9 cellular contexts compared by ENCODE assay signal in the genomic region with DNA sequence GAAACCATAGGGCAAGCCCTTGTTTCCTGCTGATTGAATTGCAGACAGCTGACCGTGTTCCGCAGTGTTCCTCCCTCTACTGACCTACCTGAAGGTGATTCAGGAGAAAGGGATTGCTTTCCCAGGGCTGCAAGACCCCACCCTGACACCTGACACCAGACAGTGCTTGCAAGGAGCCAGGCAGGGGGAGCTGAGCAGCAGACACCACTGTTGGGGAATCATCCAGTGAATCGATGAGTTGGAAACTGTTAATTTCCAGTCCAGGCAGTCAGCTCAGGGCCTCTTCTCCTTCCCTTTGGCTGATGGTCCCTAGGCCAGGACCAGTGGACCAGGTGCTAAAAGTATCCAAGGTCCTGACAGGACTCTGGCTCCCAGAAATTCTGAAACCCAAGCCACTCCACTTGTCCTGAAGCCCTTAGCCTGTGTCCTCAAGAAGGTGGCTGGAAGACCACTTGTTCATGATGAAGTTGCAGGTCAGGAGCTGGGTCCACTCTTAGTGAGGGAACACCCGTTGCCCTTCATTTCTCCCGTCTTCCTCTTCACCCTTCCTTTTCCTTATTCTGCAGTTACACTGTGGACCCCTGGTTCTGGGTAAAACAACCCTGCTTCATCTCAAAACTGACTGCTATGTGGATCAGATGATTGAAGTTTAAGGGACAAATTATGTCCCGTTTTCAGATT. TPM values are rescaled to one million over a fixed set of nuclear protein-coding genes. Genes with fewer than 3 reads are reported as not detected.
DNase-seq lines count a peak whose midpoint lies in the region.
"Had no signal": no experiment of that assay in that cellular context is flagged by ENCODE, and none has a peak within 500 bp of the region (broad histone marks: within the 10 kb centered on the region; RNA-seq: fewer than 3 reads in every experiment).

No MANE protein-coding gene starts in this region.

- no peaks in the 10 kb centered on the region for H3K27me3 Mint-ChIP-seq in activated CD4-positive, alpha-beta memory T cell treated with anti-CD3 and anti-CD28 coated beads, Interleukin-2, amount 10 ng/mL, durations not matched to agents 7 days and 5 days

- H3K27ac ChIP-seq in iPS-18a (ENCODE audit: low read length) (peak overlapping the region; percentile 25), subcutaneous abdominal adipose tissue (ENCODE audit: low read depth, low read length) (peak overlapping the region; percentile 96)

- H3K9me3 ChIP-seq in iPS-18a (ENCODE audit: control insufficient read depth, low read depth, low read length) (no peaks in the 10 kb centered on the region), subcutaneous abdominal adipose tissue (ENCODE audit: control insufficient read depth in 5 of 5, low read length in 5 of 5) (no peaks in the 10 kb centered on the region)

- peak overlapping the region; percentile 38 for H3K27ac Mint-ChIP-seq in activated CD4-positive, alpha-beta memory T cell treated with anti-CD3 and anti-CD28 coated beads, Interleukin-2, amount 10 ng/mL, durations not matched to agents 7 days and 5 days

- CTCF ChIA-PET in activated CD4-positive, alpha-beta memory T cell treated with anti-CD3 and anti-CD28 coated beads, Interleukin-2, amount 10 ng/mL, durations not matched to agents 7 days and 5 days (lab: Charles Lee), result interaction anchor here (1.1 to 4.9 kb wide), 3 partner anchors 9 to 72 kb away, joined by 4 to 23 read pairs (median 12); a partner anchor contains a TSS

- no peak overlapping the region for H3K4me3 ChIP-seq in iPS-18a (ENCODE audit: low read length)
- H3K4me3 ChIP-seq in subcutaneous abdominal adipose tissue (ENCODE audit: low read depth in 1 of 5, low read length in 5 of 5), result peak overlapping the region in 1 of 5 donors; percentile 13

- no peak overlapping the region for H3K4me3 Mint-ChIP-seq in activated CD4-positive, alpha-beta memory T cell treated with anti-CD3 and anti-CD28 coated beads, Interleukin-2, amount 10 ng/mL, durations not matched to agents 7 days and 5 days

- H3K27me3 ChIP-seq in iPS-18a (ENCODE audit: control insufficient read depth, insufficient read depth, low read length), result no peaks in the 10 kb centered on the region
- H3K27me3 ChIP-seq in subcutaneous abdominal adipose tissue (ENCODE audit: control insufficient read depth in 5 of 5, insufficient read depth in 4 of 5, low read length in 5 of 5), result no peaks in the 10 kb centered on the region

- H3K4me1 Mint-ChIP-seq in activated CD4-positive, alpha-beta memory T cell treated with anti-CD3 and anti-CD28 coated beads, Interleukin-2, amount 10 ng/mL, durations not matched to agents 7 days and 5 days, result peaks cover 34% of the 10 kb centered on the region

- H3K36me3 Mint-ChIP-seq in activated CD4-positive, alpha-beta memory T cell treated with anti-CD3 and anti-CD28 coated beads, Interleukin-2, amount 10 ng/mL, durations not matched to agents 7 days and 5 days (ENCODE audit: low read depth), result peaks cover 41% of the 10 kb centered on the region

- H3K36me3 ChIP-seq in iPS-18a (ENCODE audit: control insufficient read depth, low read depth, low read length) (peaks cover 24% of the 10 kb centered on the region), subcutaneous abdominal adipose tissue (ENCODE audit: control insufficient read depth in 5 of 5, insufficient read depth in 5 of 5, low read length in 5 of 5) (peaks cover 13 to 49% (median 41%) of the 10 kb centered on the region in 5 donors)

- no peaks in the 10 kb centered on the region for H3K9me3 Mint-ChIP-seq in activated CD4-positive, alpha-beta memory T cell treated with anti-CD3 and anti-CD28 coated beads, Interleukin-2, amount 10 ng/mL, durations not matched to agents 7 days and 5 days

- H3K4me1 ChIP-seq in iPS-18a (ENCODE audit: control insufficient read depth, low read depth, low read length), result no peaks in the 10 kb centered on the region
- peaks cover 4 to 29% (median 23%) of the 10 kb centered on the region in 5 donors for H3K4me1 ChIP-seq in subcutaneous abdominal adipose tissue (ENCODE audit: control insufficient read depth in 5 of 5, insufficient read depth in 5 of 5, low read length in 5 of 5)

- no peak overlapping the region for H3K9ac ChIP-seq in iPS-18a (ENCODE audit: low read length)
- H3K9ac ChIP-seq in subcutaneous abdominal adipose tissue (ENCODE audit: low read length in 5 of 5), result no peak overlapping the region

- DNase-seq in activated effector memory CD4-positive, alpha-beta T cell treated with anti-CD3 and anti-CD28 coated beads, Interleukin-2, amount 50 U/mL, for 16 hours, result peak; percentile 70
- no peak for DNase-seq in activated effector memory CD4-positive, alpha-beta T cell treated with Interleukin-2 at 50 U/mL for 16 hours
- no peak for DNase-seq in activated CD4-positive, alpha-beta memory T cell treated with anti-CD3 and anti-CD28 coated beads, Interleukin-2, amount 10 ng/mL, durations not matched to agents 7 days and 5 days
- DNase-seq in GM19240 (ENCODE audit: insufficient read length, low spot score), result no peak
- no peak for DNase-seq in NCI-H146 treated with DMSO at 0.1 percent for 48 hours (lab: John Stamatoyannopoulos, UW; ENCODE audit: unreplicated experiment)
- DNase-seq in NCI-H2081 (lab: John Stamatoyannopoulos, UW), result no peak
- DNase-seq: dermis blood vessel endothelial cell had no signal

- POLR2A ChIA-PET in activated CD4-positive, alpha-beta memory T cell treated with anti-CD3 and anti-CD28 coated beads, Interleukin-2, amount 10 ng/mL, durations not matched to agents 7 days and 5 days (lab: Charles Lee), result interaction anchor here (0.8 to 9.6 kb wide), 16 partner anchors 10 to 259 kb away, joined by 3 to 214 read pairs (median 16); a partner anchor contains a TSS

RNA-seq across cellular contexts. Expression of a gene that starts 9.5 kb away (rescaled TPM):
- total RNA-seq in activated CD4-positive, alpha-beta memory T cell treated with anti-CD3 and anti-CD28 coated beads, Interleukin-2, amount 10 ng/mL, durations not matched to agents 7 days and 5 days, result 10 to 100 TPM; 26.1 TPM

RNA-seq across cellular contexts. Expression of a gene that starts 10.1 kb away (rescaled TPM):
- 10 to 100 TPM; 40.0 to 40.6 TPM for total RNA-seq in activated CD4-positive, alpha-beta memory T cell treated with anti-CD3 and anti-CD28 coated beads, Interleukin-2, amount 10 ng/mL, durations not matched to agents 7 days and 5 days

RNA-seq across cellular contexts. Expression of a gene that starts 53.9 kb away (rescaled TPM):
- total RNA-seq in activated CD4-positive, alpha-beta memory T cell treated with anti-CD3 and anti-CD28 coated beads, Interleukin-2, amount 10 ng/mL, durations not matched to agents 7 days and 5 days, result under 1 TPM; 0.43 to 0.68 TPM
